14 cellular contexts compared by ENCODE assay signal in the genomic region with DNA sequence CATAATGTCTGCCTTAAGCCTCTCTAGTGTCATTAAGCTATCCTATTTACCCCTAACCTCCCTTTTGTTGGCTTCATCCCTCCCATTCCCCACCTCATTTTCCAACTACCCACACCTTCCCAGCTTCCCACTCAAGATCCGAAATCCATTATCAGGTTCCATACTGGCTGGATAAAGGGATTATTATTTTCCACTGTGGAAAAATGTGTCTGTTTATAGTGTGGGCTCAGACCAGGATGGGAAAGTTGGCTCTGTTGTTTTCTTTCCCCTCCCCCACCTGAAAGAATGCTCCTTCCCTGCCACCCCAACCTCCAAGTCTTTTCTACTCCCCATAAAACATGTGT. TPM values are rescaled to one million over a fixed set of nuclear protein-coding genes. Genes with fewer than 3 reads are reported as not detected.
DNase-seq lines count a peak whose midpoint lies in the region; ATAC-seq lines count a peak whose summit lies in the region.
"Had no signal": no experiment of that assay in that cellular context is flagged by ENCODE, and none has a peak within 500 bp of the region (broad histone marks: within the 10 kb centered on the region; RNA-seq: fewer than 3 reads in every experiment).

No MANE protein-coding gene starts in this region.

- H3K36me3 Mint-ChIP-seq in T-helper 2 cell treated with Interferon-gamma antibody and Interleukin-4, amounts not matched to agents 5 μg/mL and 100 μg/mL, for 36 hours (ENCODE audit: low read depth): peaks cover 42% of the 10 kb centered on the region
- peaks cover 51% of the 10 kb centered on the region for H3K36me3 Mint-ChIP-seq in T-cell
- peaks cover 78% of the 10 kb centered on the region for H3K36me3 Mint-ChIP-seq in stimulated activated effector memory CD8-positive, alpha-beta T cell treated with anti-CD3 and anti-CD28 coated beads, Interleukin-12 subunit alpha, Interleukin-12 subunit beta, amount 100 ng/mL, for 72 hours

- 71 to 82% methylated on average over 1 of the region's 1 CpG for WGBS in esophagus, 2 donors

- H3K27ac Mint-ChIP-seq in T-helper 2 cell treated with Interferon-gamma antibody and Interleukin-4, amounts not matched to agents 5 μg/mL and 100 μg/mL, for 36 hours: peak overlapping the region; percentile 55
- peak overlapping the region; percentile 56 to 62 for H3K27ac Mint-ChIP-seq in T-cell
- H3K27ac Mint-ChIP-seq in stimulated activated effector memory CD8-positive, alpha-beta T cell treated with anti-CD3 and anti-CD28 coated beads, Interleukin-12 subunit alpha, Interleukin-12 subunit beta, amount 100 ng/mL, for 72 hours: peak overlapping the region; percentile 90

- no peaks in the 10 kb centered on the region for H3K9me3 ChIP-seq in esophagus (ENCODE audit: control insufficient read depth in 2 of 2, insufficient read depth in 1 of 2, low read depth in 1 of 2, low read length in 1 of 2)

- H3K4me1 Mint-ChIP-seq in T-helper 2 cell treated with Interferon-gamma antibody and Interleukin-4, amounts not matched to agents 5 μg/mL and 100 μg/mL, for 36 hours (ENCODE audit: low read depth): peaks cover 78% of the 10 kb centered on the region
- H3K4me1 Mint-ChIP-seq in T-cell: peaks cover 84 to 94% (median 87%) of the 10 kb centered on the region in 3 donors
- peaks cover 95% of the 10 kb centered on the region for H3K4me1 Mint-ChIP-seq in stimulated activated effector memory CD8-positive, alpha-beta T cell treated with anti-CD3 and anti-CD28 coated beads, Interleukin-12 subunit alpha, Interleukin-12 subunit beta, amount 100 ng/mL, for 72 hours

- ATAC-seq in T-cell (replicated peaks in 1 of 4): no peak
- no peak for ATAC-seq in stimulated activated effector memory CD8-positive, alpha-beta T cell treated with anti-CD3 and anti-CD28 coated beads, Interleukin-12 subunit alpha, Interleukin-12 subunit beta, amount 100 ng/mL, for 72 hours
- no peak for ATAC-seq in HG02610 (IDR thresholded peaks at IDR 0.05; ENCODE audit: unreplicated experiment)
- ATAC-seq: left lobe of liver; naive thymus-derived CD8-positive, alpha-beta T cell had no signal

- H3K4me3 Mint-ChIP-seq in T-helper 2 cell treated with Interferon-gamma antibody and Interleukin-4, amounts not matched to agents 5 μg/mL and 100 μg/mL, for 36 hours: peak overlapping the region; percentile 32
- no peak overlapping the region for H3K4me3 Mint-ChIP-seq in T-cell
- peak overlapping the region; percentile 66 for H3K4me3 Mint-ChIP-seq in stimulated activated effector memory CD8-positive, alpha-beta T cell treated with anti-CD3 and anti-CD28 coated beads, Interleukin-12 subunit alpha, Interleukin-12 subunit beta, amount 100 ng/mL, for 72 hours
- H3K4me3 Mint-ChIP-seq: CD14-positive monocyte; naive thymus-derived CD8-positive, alpha-beta T cell had no signal

- H3K9me3 Mint-ChIP-seq in T-helper 2 cell treated with Interferon-gamma antibody and Interleukin-4, amounts not matched to agents 5 μg/mL and 100 μg/mL, for 36 hours: no peaks in the 10 kb centered on the region
- no peaks in the 10 kb centered on the region for H3K9me3 Mint-ChIP-seq in T-cell
- H3K9me3 Mint-ChIP-seq in stimulated activated effector memory CD8-positive, alpha-beta T cell treated with anti-CD3 and anti-CD28 coated beads, Interleukin-12 subunit alpha, Interleukin-12 subunit beta, amount 100 ng/mL, for 72 hours: no peaks in the 10 kb centered on the region
- H3K9me3 Mint-ChIP-seq: CD14-positive monocyte; naive thymus-derived CD8-positive, alpha-beta T cell had no signal

- H3K27ac ChIP-seq in esophagus (ENCODE audit: low read depth in 2 of 2, low read length in 1 of 2): peak overlapping the region; percentile 34 to 50

- POLR2A ChIA-PET in T-cell (lab: Charles Lee): no interaction called here

- H3K4me1 ChIP-seq in esophagus (ENCODE audit: control insufficient read depth in 2 of 2, insufficient read depth in 2 of 2, low read length in 1 of 2): peaks cover 3 to 22% of the 10 kb centered on the region in 2 donors

- peak overlapping the region in 1 of 2 donors; percentile 16 for H3K4me3 ChIP-seq in esophagus (ENCODE audit: low read depth in 1 of 2, low read length in 2 of 2)

- H3K27me3 Mint-ChIP-seq in T-helper 2 cell treated with Interferon-gamma antibody and Interleukin-4, amounts not matched to agents 5 μg/mL and 100 μg/mL, for 36 hours (ENCODE audit: low read depth): no peaks in the 10 kb centered on the region
- H3K27me3 Mint-ChIP-seq in T-cell: no peaks in the 10 kb centered on the region
- H3K27me3 Mint-ChIP-seq: naive thymus-derived CD8-positive, alpha-beta T cell had no signal

- no peaks in the 10 kb centered on the region for H3K27me3 ChIP-seq in esophagus (ENCODE audit: control insufficient read depth in 1 of 2, insufficient read depth in 2 of 2, low read length in 2 of 2)

- DNase-seq in T-helper 2 cell treated with Interferon-gamma antibody and Interleukin-4, amounts not matched to agents 5 μg/mL and 100 μg/mL, for 36 hours (ENCODE audit: low spot score): no peak
- DNase-seq in T-helper 2 cell (no peak), T-cell (no peak), NCI-H510A treated with DMSO at 0.1 percent for 48 hours (lab: John Stamatoyannopoulos, UW) (no peak), HuH-7.5 (ENCODE audit: low spot score) (no peak)
- DNase-seq in stimulated activated effector memory CD8-positive, alpha-beta T cell treated with anti-CD3 and anti-CD28 coated beads, Interleukin-12 subunit alpha, Interleukin-12 subunit beta, amount 100 ng/mL, for 72 hours (ENCODE audit: low spot score in 2 of 2): no peak
- DNase-seq: DMS79; naive thymus-derived CD8-positive, alpha-beta T cell; NCI-H446; stimulated activated CD4-positive, alpha-beta T cell treated with anti-CD3 and anti-CD28 coated beads, Interleukin-15, amount 100 ng/mL, for 24 hours had no signal

- H3K36me3 ChIP-seq in esophagus (ENCODE audit: control insufficient read depth in 2 of 2, insufficient read depth in 2 of 2, low read length in 1 of 2): peaks cover 0 to 9% of the 10 kb centered on the region in 2 donors

- CTCF ChIA-PET in T-cell (lab: Charles Lee): interaction anchor here in 1 of 2 donors (0.6 kb wide), 1 partner anchor 29 kb away, joined by 4 read pairs; no protein-coding TSS in a partner anchor

RNA-seq across cellular contexts. Expression of gene SUSD6, which starts 49.8 kb away (rescaled TPM):
- 10 to 100 TPM; 53.5 to 75.5 (median 60.4) TPM for total RNA-seq in T-cell
- polyA plus RNA-seq in esophagus: 10 to 100 TPM; 16.2 to 30.3 TPM

Comparison
In these comparisons a context has a peak if more than half of its experiments do, and no peak if none do; other contexts are left out.
1. H3K4me3 Mint-ChIP-seq: peak in T-helper 2 cell treated with Interferon-gamma antibody and Interleukin-4, amounts not matched to agents 5 μg/mL and 100 μg/mL, for 36 hours (single experiment) and stimulated activated effector memory CD8-positive, alpha-beta T cell treated with anti-CD3 and anti-CD28 coated beads, Interleukin-12 subunit alpha, Interleukin-12 subunit beta, amount 100 ng/mL, for 72 hours (single experiment); none in T-cell (0 of 3).
2. Peak in every context shown above with its lines, with median percentiles within 50 percentile points of each other: H3K27ac Mint-ChIP-seq.